Comparison of ENCODE assay signal across 1 cellular context in the genomic region with DNA sequence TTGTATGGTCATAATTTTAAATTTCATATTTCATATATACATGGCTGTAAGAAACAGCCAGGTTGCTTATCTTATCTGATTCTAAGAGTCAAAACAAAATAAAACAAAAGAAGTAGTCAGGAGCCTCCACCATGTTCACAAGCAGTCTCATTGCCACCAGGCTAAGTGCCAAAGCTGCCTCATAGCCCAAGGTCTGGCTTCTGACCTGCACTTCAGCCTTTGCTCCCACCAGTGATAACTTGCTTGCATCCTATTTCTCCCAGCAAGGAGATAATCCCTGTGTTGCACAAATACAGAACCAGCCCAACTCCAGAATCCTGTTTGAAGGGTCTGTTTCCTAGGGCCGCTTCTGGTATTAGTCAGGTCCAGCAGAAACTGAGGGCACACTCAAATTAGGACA.
TF ChIP-seq lines count a peak whose summit lies in the region.

No MANE protein-coding gene starts in this region.

TF ChIP-seq in HepG2, 621 proteins besides CTCF, POLR2A, EP300 and RAD21 (continued from another document):
- no peak for TF ChIP-seq ZNF124 (CRISPR knock-in tag; IDR thresholded peaks at IDR 0.05)
- no peak for TF ChIP-seq ZFP36 (IDR thresholded peaks at IDR 0.05; ENCODE audit: borderline replicate concordance, low read depth, low read length, partially characterized antibody)
- TF ChIP-seq CENPX (CRISPR knock-in tag; IDR thresholded peaks at IDR 0.05) = no peak
- TF ChIP-seq ISX (CRISPR knock-in tag; conservative IDR thresholded peaks at IDR 0.05) = no peak
- no peak for TF ChIP-seq ZNF33A (CRISPR knock-in tag; IDR thresholded peaks at IDR 0.05; ENCODE audit: borderline replicate concordance)
- TF ChIP-seq ZFX (CRISPR knock-in tag; IDR thresholded peaks at IDR 0.05; ENCODE audit: low read depth) = no peak
- 0 out of 2 replicates have a peak, but pooled peaks have one; percentile 29 for TF ChIP-seq HNF4G (IDR thresholded peaks at IDR 0.05; ENCODE audit: borderline replicate concordance, low read depth, low read length)
- no peak for TF ChIP-seq HNF4G (CRISPR knock-in tag; IDR thresholded peaks at IDR 0.05; ENCODE audit: borderline replicate concordance, low read depth)
TF ChIP-seq in HepG2: peak in this region for 2.
